In the genomic region with DNA sequence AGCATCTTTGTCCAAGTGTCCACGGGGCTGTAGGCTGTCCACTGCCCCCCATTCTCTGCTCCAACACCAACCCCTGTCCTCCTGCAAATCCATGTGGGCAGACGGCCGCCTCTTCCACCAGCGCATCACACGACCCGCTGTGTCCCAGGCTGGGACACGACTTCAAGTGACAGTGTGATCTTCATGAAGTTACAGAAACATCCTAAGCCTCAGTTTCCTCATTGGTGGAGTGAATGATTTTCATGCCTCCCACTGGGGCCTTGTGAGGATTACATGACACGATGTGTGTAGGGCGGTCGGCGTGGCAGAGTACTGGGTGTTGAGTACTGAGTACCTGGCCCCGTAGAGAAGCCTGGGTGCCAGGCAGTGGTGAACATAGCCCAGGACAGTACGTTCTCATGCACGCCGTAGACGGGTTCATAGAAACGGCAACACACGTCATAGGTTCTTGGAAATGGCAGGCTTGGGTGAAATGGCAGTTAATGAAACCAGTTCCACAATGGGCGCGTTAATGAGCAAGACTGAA, we compare ENCODE assay signal across 1 cellular context.
TF ChIP-seq lines count a peak whose summit lies in the region.

No MANE protein-coding gene starts in this region.

TF ChIP-seq in IMR-90, 13 proteins besides CTCF, POLR2A, EP300 and RAD21:
- TF ChIP-seq RCOR1 (IDR thresholded peaks at IDR 0.05; ENCODE audit: insufficient replicate concordance, low read length) = no peak
- TF ChIP-seq MAZ (IDR thresholded peaks at IDR 0.05; ENCODE audit: borderline replicate concordance, low read depth, low read length) = no peak
- no peak for TF ChIP-seq RFX5 (IDR thresholded peaks at IDR 0.05; ENCODE audit: low read depth, low read length)
